ENCODE assay signal across 22 cellular contexts in the genomic region with DNA sequence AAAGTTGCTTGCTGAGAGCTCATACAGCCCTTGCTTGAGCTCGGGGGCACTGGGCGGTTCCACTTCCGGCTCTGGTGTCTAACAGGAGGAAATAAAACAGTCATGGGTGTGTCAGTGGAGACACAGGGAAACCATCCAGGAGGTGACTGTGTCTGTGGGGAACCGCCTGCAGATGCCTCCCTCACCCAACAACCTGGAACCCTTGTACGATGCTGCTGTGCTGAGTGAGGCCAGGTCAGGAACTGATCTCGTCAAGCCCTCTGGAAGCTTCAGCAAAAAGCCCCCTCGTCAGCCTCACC.
"Had no signal": no experiment of that assay in that cellular context is flagged by ENCODE, and none has a peak within 500 bp of the region (broad histone marks: within the 10 kb centered on the region; RNA-seq: fewer than 3 reads in every experiment).

No MANE protein-coding gene starts in this region.

- H3K36me3 ChIP-seq: uterus had no signal

- H3K4me3 ChIP-seq: esophagus squamous epithelium, gastrocnemius medialis, left ventricle myocardium inferior, stomach, suprapubic skin, tibial nerve, uterus had no signal

- H3K27me3 ChIP-seq: esophagus squamous epithelium, gastrocnemius medialis, stomach, suprapubic skin, tibial nerve, uterus had no signal

- ATAC-seq: activated T-helper 17 cell treated with anti-CD3 and anti-CD28 coated beads, Interleukin-2, amount 50 U/mL, for 72 hours; gastrocnemius medialis; right cardiac atrium; stimulated activated effector memory CD8-positive, alpha-beta T cell treated with anti-CD3 and anti-CD28 coated beads, Interleukin-12 subunit alpha, Interleukin-12 subunit beta, amount 100 ng/mL, for 72 hours; WTC11 had no signal

- H3K4me1 ChIP-seq: stomach, suprapubic skin, tibial nerve, uterus had no signal

- H3K9me3 ChIP-seq: esophagus squamous epithelium, gastrocnemius medialis, left ventricle myocardium inferior, stomach, suprapubic skin, tibial nerve, uterus had no signal

- DNase-seq: activated CD8-positive, alpha-beta memory T cell treated with anti-CD3 and anti-CD28 coated beads, Interleukin-2, amount 50 U/mL, for 4 hours; activated naive CD8-positive, alpha-beta T cell treated with anti-CD3 and anti-CD28 coated beads for 36 hours; activated T-cell treated with anti-CD3 and anti-CD28 coated beads, Interleukin-2, amount 50 U/mL, for 24 hours; central memory CD4-positive, alpha-beta T cell; effector memory CD4-positive, alpha-beta T cell; esophagus squamous epithelium; gastrocnemius medialis; hippocampal formation; kidney glomerular epithelial cell; left ventricle myocardium inferior; midbrain; nucleus accumbens; right cardiac atrium; stimulated activated CD4-positive, alpha-beta T cell treated with anti-CD3 and anti-CD28 coated beads, Interleukin-1b, Interleukin-23, amount 100 ng/mL, for 48 hours; stomach; uterus had no signal

- H3K27ac ChIP-seq: esophagus squamous epithelium, gastrocnemius medialis, left ventricle myocardium inferior, parathyroid adenoma, stomach, suprapubic skin, tibial nerve, uterus had no signal
